In the genomic region with DNA sequence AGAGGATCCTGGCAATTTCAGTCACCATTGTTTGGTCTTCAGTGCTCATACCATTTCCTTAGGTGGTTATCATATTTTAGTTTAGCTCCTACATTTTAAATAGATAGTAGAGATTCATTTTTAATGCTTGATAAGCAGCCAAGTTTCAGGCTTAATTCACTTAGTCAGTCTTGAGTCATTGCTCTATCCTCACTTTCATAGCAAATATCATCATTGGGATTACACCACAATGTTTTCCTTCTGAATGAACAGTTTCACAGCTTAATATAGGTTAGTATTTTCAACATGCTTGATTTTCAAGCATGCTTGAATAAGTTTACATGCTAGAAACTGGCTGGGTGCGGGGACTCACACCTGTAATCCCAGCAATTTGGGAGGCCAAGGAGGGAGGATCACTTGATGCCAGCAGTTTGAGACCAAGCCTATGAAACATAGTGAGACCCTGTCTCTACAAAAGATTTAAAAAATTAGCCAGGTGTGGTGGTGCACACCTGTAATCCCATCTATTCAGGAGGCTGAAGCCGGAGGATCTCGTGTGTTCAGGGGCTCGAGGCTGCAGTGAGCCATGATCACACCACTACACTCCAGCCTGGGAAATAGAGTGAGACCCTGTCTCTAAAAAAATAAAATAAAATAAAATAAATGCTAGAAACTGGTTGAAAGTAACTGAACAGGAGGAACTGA, we compare ENCODE assay signal across 19 cellular contexts.
DNase-seq lines count a peak whose midpoint lies in the region; ATAC-seq and TF ChIP-seq lines count a peak whose summit lies in the region.
"Had no signal": no experiment of that assay in that cellular context is flagged by ENCODE, and none has a peak within 500 bp of the region (broad histone marks: within the 10 kb centered on the region; RNA-seq: fewer than 3 reads in every experiment).

No MANE protein-coding gene starts in this region.

- TF ChIP-seq CTCF in foreskin keratinocyte (conservative IDR thresholded peaks at IDR 0.05): no peak
- no peak for TF ChIP-seq CTCF in GM13976 (IDR thresholded peaks at IDR 0.05; ENCODE audit: borderline replicate concordance, control extremely low read depth, extremely low read depth, insufficient read depth, missing control alignments)

- H3K4me1 ChIP-seq in foreskin keratinocyte: peaks cover 6% of the 10 kb centered on the region
- H3K4me1 ChIP-seq: BLaER1, left ventricle myocardium inferior had no signal

- H3K27me3 ChIP-seq in foreskin keratinocyte: peaks cover 5% of the 10 kb centered on the region
- H3K27me3 ChIP-seq: BLaER1, body of pancreas, ovary had no signal

- ATAC-seq in foreskin keratinocyte: peak; percentile 96
- no peak for ATAC-seq in GM21423 (IDR thresholded peaks at IDR 0.05; ENCODE audit: unreplicated experiment)
- ATAC-seq: Panc1 had no signal

- in situ Hi-C loops in GM13976 (cut with MboI; ENCODE audit: low sequenced_read_pairs, unreplicated experiment): no loop called here

- DNase-seq in HT1080 (ENCODE audit: low read depth) (peak; percentile 28), amniotic epithelial cell (ENCODE audit: low read depth) (peak; percentile 37), foreskin keratinocyte (peak; percentile 53 to 70), stromal cell of bone marrow (ENCODE audit: low read depth) (peak; percentile 37), mucosa of gallbladder (ENCODE audit: low spot score) (no peak), GM13976 (ENCODE audit: low spot score) (no peak)
- DNase-seq: activated CD4-positive, alpha-beta T cell treated with anti-CD3 and anti-CD28 coated beads, Interleukin-2, amount 50 U/mL, for 48 hours; activated naive CD4-positive, alpha-beta T cell treated with anti-CD3 and anti-CD28 coated beads for 36 hours; DMS 273 treated with DMSO at 0.1 percent for 48 hours; KBM-7; left ventricle myocardium inferior; NCI-H1105; ovary; stimulated activated CD4-positive, alpha-beta T cell treated with anti-CD3 and anti-CD28 coated beads, Interleukin-4, amount 100 ng/mL, for 4 hours had no signal

- peak overlapping the region; percentile 49 for H3K27ac ChIP-seq in foreskin keratinocyte
- H3K27ac ChIP-seq: BLaER1, left ventricle myocardium inferior, ovary, thoracic aorta had no signal

Comparison
In these comparisons a context has a peak if more than half of its experiments do, and no peak if none do; other contexts are left out.
1. DNase-seq: peak in HT1080 (single experiment), amniotic epithelial cell (single experiment), foreskin keratinocyte (2 of 2) and stromal cell of bone marrow (single experiment); none in mucosa of gallbladder (single experiment) and GM13976 (single experiment).